1 cellular context compared by ENCODE assay signal in genomic region chr17:76816590-76817135, GRCh38.
TF ChIP-seq lines count a peak whose summit lies in the region.

No MANE protein-coding gene starts in this region.

TF ChIP-seq in GM23338, 12 proteins besides CTCF, POLR2A, EP300 and RAD21 (continued from another document):
- TF ChIP-seq, protein P1, sequence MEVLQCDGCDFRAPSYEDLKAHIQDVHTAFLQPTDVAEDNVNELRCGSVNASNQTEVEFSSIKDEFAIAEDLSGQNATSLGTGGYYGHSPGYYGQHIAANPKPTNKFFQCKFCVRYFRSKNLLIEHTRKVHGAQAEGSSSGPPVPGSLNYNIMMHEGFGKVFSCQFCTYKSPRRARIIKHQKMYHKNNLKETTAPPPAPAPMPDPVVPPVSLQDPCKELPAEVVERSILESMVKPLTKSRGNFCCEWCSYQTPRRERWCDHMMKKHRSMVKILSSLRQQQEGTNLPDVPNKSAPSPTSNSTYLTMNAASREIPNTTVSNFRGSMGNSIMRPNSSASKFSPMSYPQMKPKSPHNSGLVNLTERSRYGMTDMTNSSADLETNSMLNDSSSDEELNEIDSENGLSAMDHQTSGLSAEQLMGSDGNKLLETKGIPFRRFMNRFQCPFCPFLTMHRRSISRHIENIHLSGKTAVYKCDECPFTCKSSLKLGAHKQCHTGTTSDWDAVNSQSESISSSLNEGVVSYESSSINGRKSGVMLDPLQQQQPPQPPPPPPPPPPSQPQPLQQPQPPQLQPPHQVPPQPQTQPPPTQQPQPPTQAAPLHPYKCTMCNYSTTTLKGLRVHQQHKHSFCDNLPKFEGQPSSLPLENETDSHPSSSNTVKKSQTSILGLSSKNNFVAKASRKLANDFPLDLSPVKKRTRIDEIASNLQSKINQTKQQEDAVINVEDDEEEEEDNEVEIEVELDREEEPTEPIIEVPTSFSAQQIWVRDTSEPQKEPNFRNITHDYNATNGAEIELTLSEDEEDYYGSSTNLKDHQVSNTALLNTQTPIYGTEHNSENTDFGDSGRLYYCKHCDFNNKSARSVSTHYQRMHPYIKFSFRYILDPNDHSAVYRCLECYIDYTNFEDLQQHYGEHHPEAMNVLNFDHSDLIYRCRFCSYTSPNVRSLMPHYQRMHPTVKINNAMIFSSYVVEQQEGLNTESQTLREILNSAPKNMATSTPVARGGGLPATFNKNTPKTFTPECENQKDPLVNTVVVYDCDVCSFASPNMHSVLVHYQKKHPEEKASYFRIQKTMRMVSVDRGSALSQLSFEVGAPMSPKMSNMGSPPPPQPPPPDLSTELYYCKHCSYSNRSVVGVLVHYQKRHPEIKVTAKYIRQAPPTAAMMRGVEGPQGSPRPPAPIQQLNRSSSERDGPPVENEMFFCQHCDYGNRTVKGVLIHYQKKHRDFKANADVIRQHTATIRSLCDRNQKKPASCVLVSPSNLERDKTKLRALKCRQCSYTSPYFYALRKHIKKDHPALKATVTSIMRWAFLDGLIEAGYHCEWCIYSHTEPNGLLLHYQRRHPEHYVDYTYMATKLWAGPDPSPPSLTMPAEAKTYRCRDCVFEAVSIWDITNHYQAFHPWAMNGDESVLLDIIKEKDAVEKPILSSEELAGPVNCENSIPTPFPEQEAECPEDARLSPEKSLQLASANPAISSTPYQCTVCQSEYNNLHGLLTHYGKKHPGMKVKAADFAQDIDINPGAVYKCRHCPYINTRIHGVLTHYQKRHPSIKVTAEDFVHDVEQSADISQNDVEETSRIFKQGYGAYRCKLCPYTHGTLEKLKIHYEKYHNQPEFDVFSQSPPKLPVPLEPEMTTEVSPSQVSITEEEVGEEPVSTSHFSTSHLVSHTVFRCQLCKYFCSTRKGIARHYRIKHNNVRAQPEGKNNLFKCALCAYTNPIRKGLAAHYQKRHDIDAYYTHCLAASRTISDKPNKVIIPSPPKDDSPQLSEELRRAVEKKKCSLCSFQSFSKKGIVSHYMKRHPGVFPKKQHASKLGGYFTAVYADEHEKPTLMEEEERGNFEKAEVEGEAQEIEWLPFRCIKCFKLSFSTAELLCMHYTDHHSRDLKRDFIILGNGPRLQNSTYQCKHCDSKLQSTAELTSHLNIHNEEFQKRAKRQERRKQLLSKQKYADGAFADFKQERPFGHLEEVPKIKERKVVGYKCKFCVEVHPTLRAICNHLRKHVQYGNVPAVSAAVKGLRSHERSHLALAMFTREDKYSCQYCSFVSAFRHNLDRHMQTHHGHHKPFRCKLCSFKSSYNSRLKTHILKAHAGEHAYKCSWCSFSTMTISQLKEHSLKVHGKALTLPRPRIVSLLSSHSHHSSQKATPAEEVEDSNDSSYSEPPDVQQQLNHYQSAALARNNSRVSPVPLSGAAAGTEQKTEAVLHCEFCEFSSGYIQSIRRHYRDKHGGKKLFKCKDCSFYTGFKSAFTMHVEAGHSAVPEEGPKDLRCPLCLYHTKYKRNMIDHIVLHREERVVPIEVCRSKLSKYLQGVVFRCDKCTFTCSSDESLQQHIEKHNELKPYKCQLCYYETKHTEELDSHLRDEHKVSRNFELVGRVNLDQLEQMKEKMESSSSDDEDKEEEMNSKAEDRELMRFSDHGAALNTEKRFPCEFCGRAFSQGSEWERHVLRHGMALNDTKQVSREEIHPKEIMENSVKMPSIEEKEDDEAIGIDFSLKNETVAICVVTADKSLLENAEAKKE (CRISPR knock-in tag; IDR thresholded peaks at IDR 0.05), result no peak
- TF ChIP-seq POLR2AphosphoS5 (IDR thresholded peaks at IDR 0.05; ENCODE audit: low read depth) (no peak), EZH2 (IDR thresholded peaks at IDR 0.05; ENCODE audit: low read depth, unreplicated experiment) (no peak), STAT1 (IDR thresholded peaks at IDR 0.05; ENCODE audit: unreplicated experiment) (no peak), EZH2phosphoT487 (IDR thresholded peaks at IDR 0.05; ENCODE audit: unreplicated experiment) (no peak), ZNF114 (CRISPR knock-in tag; IDR thresholded peaks at IDR 0.05) (no peak)
- TF ChIP-seq, protein P2, sequence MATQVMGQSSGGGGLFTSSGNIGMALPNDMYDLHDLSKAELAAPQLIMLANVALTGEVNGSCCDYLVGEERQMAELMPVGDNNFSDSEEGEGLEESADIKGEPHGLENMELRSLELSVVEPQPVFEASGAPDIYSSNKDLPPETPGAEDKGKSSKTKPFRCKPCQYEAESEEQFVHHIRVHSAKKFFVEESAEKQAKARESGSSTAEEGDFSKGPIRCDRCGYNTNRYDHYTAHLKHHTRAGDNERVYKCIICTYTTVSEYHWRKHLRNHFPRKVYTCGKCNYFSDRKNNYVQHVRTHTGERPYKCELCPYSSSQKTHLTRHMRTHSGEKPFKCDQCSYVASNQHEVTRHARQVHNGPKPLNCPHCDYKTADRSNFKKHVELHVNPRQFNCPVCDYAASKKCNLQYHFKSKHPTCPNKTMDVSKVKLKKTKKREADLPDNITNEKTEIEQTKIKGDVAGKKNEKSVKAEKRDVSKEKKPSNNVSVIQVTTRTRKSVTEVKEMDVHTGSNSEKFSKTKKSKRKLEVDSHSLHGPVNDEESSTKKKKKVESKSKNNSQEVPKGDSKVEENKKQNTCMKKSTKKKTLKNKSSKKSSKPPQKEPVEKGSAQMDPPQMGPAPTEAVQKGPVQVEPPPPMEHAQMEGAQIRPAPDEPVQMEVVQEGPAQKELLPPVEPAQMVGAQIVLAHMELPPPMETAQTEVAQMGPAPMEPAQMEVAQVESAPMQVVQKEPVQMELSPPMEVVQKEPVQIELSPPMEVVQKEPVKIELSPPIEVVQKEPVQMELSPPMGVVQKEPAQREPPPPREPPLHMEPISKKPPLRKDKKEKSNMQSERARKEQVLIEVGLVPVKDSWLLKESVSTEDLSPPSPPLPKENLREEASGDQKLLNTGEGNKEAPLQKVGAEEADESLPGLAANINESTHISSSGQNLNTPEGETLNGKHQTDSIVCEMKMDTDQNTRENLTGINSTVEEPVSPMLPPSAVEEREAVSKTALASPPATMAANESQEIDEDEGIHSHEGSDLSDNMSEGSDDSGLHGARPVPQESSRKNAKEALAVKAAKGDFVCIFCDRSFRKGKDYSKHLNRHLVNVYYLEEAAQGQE (IDR thresholded peaks at IDR 0.05; ENCODE audit: unreplicated experiment), result no peak
